Comparison of ENCODE assay signal across 16 cellular contexts in genomic region chr9:129778469-129778868, GRCh38.
"Had no signal": no experiment of that assay in that cellular context is flagged by ENCODE, and none has a peak within 500 bp of the region (broad histone marks: within the 10 kb centered on the region; RNA-seq: fewer than 3 reads in every experiment).

No MANE protein-coding gene starts in this region.

- H3K9me3 ChIP-seq: adrenal gland, tibial artery had no signal

- H3K9me3 Mint-ChIP-seq: activated naive CD4-positive, alpha-beta T cell treated with anti-CD3 and anti-CD28 coated beads, Interleukin-2, amount 50 U/mL, for 72 hours; effector memory CD8-positive, alpha-beta T cell; nephron progenitor cell had no signal

- FAIRE-seq: urothelium cell line had no signal

- H3K36me3 ChIP-seq: adrenal gland, cardiac muscle cell, tibial artery, WERI-Rb-1 had no signal

- H3K4me3 Mint-ChIP-seq: nephron progenitor cell had no signal

- DNase-seq: activated CD4-positive, alpha-beta T cell treated with anti-CD3 and anti-CD28 coated beads, Interleukin-2, amount 50 U/mL, for 48 hours; activated gamma-delta T cell; adrenal gland; dermis blood vessel endothelial cell; effector memory CD8-positive, alpha-beta T cell; midbrain; nephron progenitor cell; occipital lobe; stimulated activated CD4-positive, alpha-beta T cell treated with anti-CD3 and anti-CD28 coated beads, Interleukin-2, amount 100 ng/mL, for 24 hours; substantia nigra; tibial artery; WERI-Rb-1 had no signal

- H3K27ac ChIP-seq: cardiac muscle cell, WERI-Rb-1 had no signal

- H3K27me3 ChIP-seq: adrenal gland, cardiac muscle cell, tibial artery had no signal

- ATAC-seq: effector memory CD8-positive, alpha-beta T cell had no signal

- H3K36me3 Mint-ChIP-seq: activated naive CD4-positive, alpha-beta T cell treated with anti-CD3 and anti-CD28 coated beads, Interleukin-2, amount 50 U/mL, for 72 hours had no signal

- H3K27ac Mint-ChIP-seq: effector memory CD8-positive, alpha-beta T cell; nephron progenitor cell had no signal

- H3K4me3 ChIP-seq: adrenal gland, cardiac muscle cell, lung, tibial artery had no signal
